13 cellular contexts compared by ENCODE assay signal in the genomic region with DNA sequence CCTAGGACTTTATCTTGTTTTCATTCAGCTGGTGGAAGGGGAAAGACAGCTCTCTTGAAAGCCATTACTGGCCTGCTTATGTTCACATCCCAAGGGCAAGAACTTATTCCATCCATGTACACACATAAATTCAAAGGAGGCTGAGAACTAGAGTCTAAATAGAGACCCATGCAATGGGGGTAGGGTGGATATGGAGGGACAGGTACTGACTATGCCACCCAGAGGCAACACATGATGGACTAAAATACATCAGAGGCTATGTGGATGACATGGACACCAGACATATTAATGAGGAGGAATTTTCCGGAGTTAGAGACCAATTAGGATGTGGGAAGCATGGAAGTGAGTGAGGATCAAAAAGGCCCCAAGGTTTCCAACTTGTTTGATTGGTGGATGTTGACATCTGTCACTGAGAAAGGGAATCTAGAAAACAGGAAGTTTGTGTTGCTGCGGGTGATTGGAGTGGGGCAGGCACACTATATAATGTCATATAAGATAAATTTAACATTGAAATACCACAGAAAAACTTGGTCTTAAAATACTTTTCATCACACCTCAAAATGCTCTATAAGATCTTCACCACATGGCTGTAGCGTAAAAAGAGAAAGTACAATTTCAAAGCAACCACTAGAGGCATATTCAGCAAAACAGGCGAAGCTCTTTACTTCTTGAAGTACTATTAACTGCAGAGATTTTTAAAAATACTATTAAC.
DNase-seq lines count a peak whose midpoint lies in the region; ATAC-seq and TF ChIP-seq lines count a peak whose summit lies in the region.
"Had no signal": no experiment of that assay in that cellular context is flagged by ENCODE, and none has a peak within 500 bp of the region (broad histone marks: within the 10 kb centered on the region; RNA-seq: fewer than 3 reads in every experiment).

No MANE protein-coding gene starts in this region.

- H3K4me1 ChIP-seq in osteoblast (ENCODE audit: insufficient read depth, low read length) (no peaks in the 10 kb centered on the region), esophagus squamous epithelium (no peaks in the 10 kb centered on the region)
- H3K4me1 ChIP-seq: SJSA1, uterus had no signal

- intact Hi-C loops in esophagus squamous epithelium (cut with DNase I), result no loop called here

- DNase-seq in NCI-H510A treated with DMSO at 0.1 percent for 48 hours (lab: John Stamatoyannopoulos, UW) (peak; percentile 7), NCI-H510A (lab: John Stamatoyannopoulos, UW) (no peak), osteoblast (ENCODE audit: insufficient read length, low spot score, missing footprints) (no peak), iPS-NIHi7 (ENCODE audit: extremely low spot score) (no peak), esophagus squamous epithelium (lab: John Stamatoyannopoulos, UW) (no peak), SHP77 (lab: John Stamatoyannopoulos, UW) (no peak)
- DNase-seq: amygdala, left colon, NCI-H1417, uterus had no signal

- no peak for TF ChIP-seq POLR2A in esophagus squamous epithelium (IDR thresholded peaks at IDR 0.05)

- H3K36me3 ChIP-seq in osteoblast (ENCODE audit: insufficient read depth, low read length) (no peaks in the 10 kb centered on the region), esophagus squamous epithelium (no peaks in the 10 kb centered on the region)
- H3K36me3 ChIP-seq: SJSA1, uterus had no signal

- peak; percentile 58 for ATAC-seq in HG02884 (IDR thresholded peaks at IDR 0.05; ENCODE audit: unreplicated experiment)
- ATAC-seq: left colon had no signal

- H3K27me3 ChIP-seq in osteoblast (ENCODE audit: insufficient read depth, low read length) (no peaks in the 10 kb centered on the region), esophagus squamous epithelium (no peaks in the 10 kb centered on the region)
- H3K27me3 ChIP-seq: SJSA1, uterus had no signal

- WGBS in esophagus squamous epithelium, 2 donors, result 82 to 86% methylated on average over 4 of the region's 4 CpGs

- H3K27ac ChIP-seq in VCaP (no peak overlapping the region), osteoblast (ENCODE audit: low read depth, low read length) (no peak overlapping the region), esophagus squamous epithelium (no peak overlapping the region)
- H3K27ac ChIP-seq: SJSA1, uterus had no signal

- H3K79me2 ChIP-seq in osteoblast (ENCODE audit: insufficient read depth, low read length), result no peaks in the 10 kb centered on the region

- H4K20me1 ChIP-seq in osteoblast (ENCODE audit: insufficient read depth, low read length), result no peaks in the 10 kb centered on the region

- H2AFZ ChIP-seq in osteoblast (ENCODE audit: low read length), result no peak overlapping the region

- H3K9me3 ChIP-seq in osteoblast (ENCODE audit: low read depth, low read length) (no peaks in the 10 kb centered on the region), esophagus squamous epithelium (no peaks in the 10 kb centered on the region)
- H3K9me3 ChIP-seq: SJSA1, uterus had no signal

- H3K4me2 ChIP-seq in osteoblast (ENCODE audit: insufficient read depth, low read length), result no peak overlapping the region

- peak; percentile 71 for TF ChIP-seq CTCF in VCaP (conservative IDR thresholded peaks at IDR 0.05)
- TF ChIP-seq CTCF in osteoblast (IDR thresholded peaks at IDR 0.05; ENCODE audit: extremely low read depth, low read depth, low read length), result peak; percentile 19
- TF ChIP-seq CTCF in esophagus squamous epithelium (IDR thresholded peaks at IDR 0.05), result peak in 1 of 6 experiments; percentile 16

- H3K4me3 ChIP-seq in osteoblast (ENCODE audit: insufficient read depth, low read length) (no peak overlapping the region), esophagus squamous epithelium (no peak overlapping the region)
- H3K4me3 ChIP-seq: SJSA1, uterus had no signal
